In genomic region chr6:26743941-26744699, GRCh38 we compare ENCODE assay signal across 1 cellular context.
TF ChIP-seq lines count a peak whose summit lies in the region.

No MANE protein-coding gene starts in this region.

TF ChIP-seq in SK-N-SH, 30 proteins besides CTCF, POLR2A, EP300 and RAD21 (continued from another document):
- TF ChIP-seq GATA2 (CRISPR knock-in tag; IDR thresholded peaks at IDR 0.05) (no peak), TAF1 (IDR thresholded peaks at IDR 0.05; ENCODE audit: borderline replicate concordance, low read depth, low read length) (no peak), IRF3 (IDR thresholded peaks at IDR 0.05; ENCODE audit: low read depth, low read length) (no peak), USF1 (IDR thresholded peaks at IDR 0.05; ENCODE audit: borderline replicate concordance, low read depth) (no peak), RFX5 (IDR thresholded peaks at IDR 0.05; ENCODE audit: low read length) (no peak), GABPA (IDR thresholded peaks at IDR 0.05; ENCODE audit: low read depth) (no peak), PBX3 (IDR thresholded peaks at IDR 0.05) (no peak), MAX (IDR thresholded peaks at IDR 0.05; ENCODE audit: low read depth) (no peak), MXI1 (IDR thresholded peaks at IDR 0.05; ENCODE audit: low read depth, low read length) (no peak), NRF1 (IDR thresholded peaks at IDR 0.05; ENCODE audit: low read depth, low read length) (no peak), CHD2 (IDR thresholded peaks at IDR 0.05; ENCODE audit: low read length, partially characterized antibody) (no peak), TCF12 (IDR thresholded peaks at IDR 0.05) (no peak), JUND (IDR thresholded peaks at IDR 0.05) (no peak), FOSL2 (IDR thresholded peaks at IDR 0.05; ENCODE audit: borderline replicate concordance, low read depth) (no peak)
TF ChIP-seq in SK-N-SH: peak in this region for 0.
